In the genomic region with DNA sequence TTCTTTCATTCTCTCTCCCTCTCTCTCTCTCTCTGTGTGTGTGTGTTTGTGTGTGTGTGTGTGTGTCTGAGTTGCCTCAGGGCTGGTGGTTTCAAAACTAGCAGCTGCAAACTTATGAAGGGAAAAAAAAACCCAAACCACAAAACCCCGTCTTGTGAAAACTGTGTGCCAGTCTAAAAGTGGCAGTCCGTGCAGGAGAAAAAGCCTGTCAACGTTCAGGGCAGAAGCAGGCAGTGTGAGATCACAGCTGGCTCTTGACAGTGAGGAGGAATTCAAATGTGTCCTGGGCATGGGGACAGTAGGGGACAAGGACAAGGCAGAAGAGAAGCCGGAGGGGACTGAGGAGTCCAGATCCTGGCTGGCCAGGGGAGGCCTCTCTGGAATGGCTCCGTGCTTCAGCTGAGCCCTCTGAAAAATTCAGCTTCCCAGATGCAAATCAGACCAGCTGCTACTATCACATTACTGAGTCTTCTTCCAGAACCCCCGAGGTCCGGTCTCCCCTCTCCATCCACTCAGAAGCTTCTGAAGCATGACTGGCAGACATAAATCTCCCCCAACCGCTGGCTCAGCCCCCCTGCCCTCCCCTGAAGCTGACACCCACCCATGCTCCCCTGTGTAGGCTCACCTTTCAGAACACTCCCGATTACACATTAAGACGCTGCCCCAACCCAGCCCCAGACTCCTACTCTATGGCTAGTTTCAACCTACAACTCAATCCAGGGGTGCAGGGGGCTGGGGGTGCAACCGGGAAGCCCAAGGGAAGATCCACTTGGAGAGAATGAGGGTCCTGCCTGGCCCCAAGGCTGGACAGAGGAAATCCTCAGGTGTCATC, we compare ENCODE assay signal across 8 cellular contexts. TPM values are rescaled to one million over a fixed set of nuclear protein-coding genes. Genes with fewer than 3 reads are reported as not detected.
A peak's percentile ranks its signal among the peaks of the same experiment; 100 is the strongest.
DNase-seq lines count a peak whose midpoint lies in the region; ATAC-seq, FAIRE-seq and TF ChIP-seq lines count a peak whose summit lies in the region.

No MANE protein-coding gene starts in this region.

- CTCF ChIA-PET in GM12878 (lab: Yijun Ruan, JAX): interaction anchor here (0.7 to 3.6 kb wide), 7 partner anchors 7 to 105 kb away, joined by 3 to 15 read pairs (median 5); no protein-coding TSS in a partner anchor
- CTCF ChIA-PET in RWPE1 (lab: Yijun Ruan, JAX): no interaction called here

- H3K27ac Mint-ChIP-seq in nephron: peak overlapping the region in 2 of 3 experiments; percentile 1 to 53

- no peak for TF ChIP-seq POLR2A in GM12878 (IDR thresholded peaks at IDR 0.05; ENCODE audit: low read depth, low read length)

- TF ChIP-seq CTCF in OCI-LY1 (IDR thresholded peaks at IDR 0.05; ENCODE audit: low read length) (no peak), GM12878 (IDR thresholded peaks at IDR 0.05 in 2 of 3, conservative IDR thresholded peaks at IDR 0.05 in 1 of 3; ENCODE audit: control insufficient read depth in 2 of 3, extremely low read depth in 1 of 3, insufficient read depth in 1 of 3, low read depth in 3 of 3, low read length in 3 of 3) (no peak), nephron (IDR thresholded peaks at IDR 0.05; ENCODE audit: unreplicated experiment in 3 of 3) (no peak), RWPE1 (conservative IDR thresholded peaks at IDR 0.05; ENCODE audit: low read depth) (no peak)

- RAD21 ChIA-PET in GM12878 (lab: Charles Lee; ENCODE audit: unreplicated experiment): interaction anchor here (1.3 to 1.9 kb wide), 8 partner anchors 8 to 105 kb away, joined by 4 to 8 read pairs (median 6); no protein-coding TSS in a partner anchor

- H3K9me3 ChIP-seq in OCI-LY1 (ENCODE audit: low read length) (no peaks in the 10 kb centered on the region), GM12878 (replicated peaks; ENCODE audit: control insufficient read depth, insufficient read depth, low read length) (no peaks in the 10 kb centered on the region)

- H3K9ac ChIP-seq in OCI-LY1 (ENCODE audit: low read length) (peak overlapping the region; percentile 76), GM12878 (ENCODE audit: control insufficient read depth, insufficient read depth, low read length) (peak overlapping the region; percentile 60)

- peak; percentile 43 to 85; a peak in 3 of 4 replicates for TF ChIP-seq EP300 in GM12878 (IDR thresholded peaks at IDR 0.05; ENCODE audit: borderline replicate concordance in 1 of 2, control insufficient read depth in 1 of 2, low read depth in 2 of 2, low read length in 2 of 2)

- SMC1A ChIA-PET in GM12878 (lab: Charles Lee; ENCODE audit: uncharacterized antibody, unreplicated experiment): interaction anchor here (0.7 to 17.6 kb wide), 9 partner anchors 9 to 255 kb away, joined by 3 to 263 read pairs (median 7); no protein-coding TSS in a partner anchor

- in situ Hi-C loops in GM12878 (cut with MboI): no loop called here

- peak; percentile 44 for ATAC-seq in GM18858 (IDR thresholded peaks at IDR 0.05; ENCODE audit: unreplicated experiment)
- peak; percentile 39 for ATAC-seq in HG02852 (IDR thresholded peaks at IDR 0.05; ENCODE audit: unreplicated experiment)
- peak; percentile 74 for ATAC-seq in GM12878

- H3F3A ChIP-seq in OCI-LY1 (ENCODE audit: insufficient read depth, low read length): no peaks in the 10 kb centered on the region; the same call in 1 of the 2 replicates

- H3K4me1 ChIP-seq in OCI-LY1 (ENCODE audit: insufficient read depth, low read length, severe bottlenecking) (peaks cover 100% of the 10 kb centered on the region), GM12878 (ENCODE audit: control insufficient read depth, insufficient read depth, low read length) (peaks cover 90% of the 10 kb centered on the region)

- H3K4me3 Mint-ChIP-seq in nephron: no peak overlapping the region

- H3K4me2 ChIP-seq in OCI-LY1 (ENCODE audit: low read length) (peak overlapping the region; percentile 75), GM12878 (ENCODE audit: control insufficient read depth, insufficient read depth) (peak overlapping the region; percentile 79)

- FAIRE-seq in GM12878 (lab: Jason Lieb, UNC): no peak

- H3K27me3 Mint-ChIP-seq in nephron (ENCODE audit: low read depth): peaks cover 27% of the 10 kb centered on the region

- H3K4me3 ChIP-seq in OCI-LY1 (ENCODE audit: low read depth, low read length, poor library complexity, severe bottlenecking) (peak overlapping the region; percentile 40), GM12878 (peak overlapping the region; percentile 53; the same call in 1 of the 2 replicates)

- WGBS in GM12878 (ENCODE audit: insufficient coverage, insufficient replicate concordance, low lambda C conversion rate, missing lambda C conversion rate): 0% methylated on average over 11 of the region's 11 CpGs

- H2AFZ ChIP-seq in OCI-LY1 (ENCODE audit: low read length): no peak overlapping the region
- H2AFZ ChIP-seq in GM12878 (ENCODE audit: control insufficient read depth, low read depth, low read length): no peak overlapping the region

- H3K79me2 ChIP-seq in OCI-LY1 (ENCODE audit: insufficient read depth, low read length): peaks cover 25% of the 10 kb centered on the region
- H3K79me2 ChIP-seq in GM12878 (ENCODE audit: control insufficient read depth, insufficient read depth, low read length): peaks cover 83% of the 10 kb centered on the region

- intact Hi-C loops in GM12878 (cut with micrococcal nuclease; ENCODE audit: unreplicated experiment): no loop called here

- no peak for TF ChIP-seq RAD21 in GM12878 (IDR thresholded peaks at IDR 0.05; ENCODE audit: insufficient read depth, low read depth, low read length)

- H3K36me3 ChIP-seq in OCI-LY1 (ENCODE audit: insufficient read depth, low read length): peaks cover 14% of the 10 kb centered on the region; the same call in 1 of the 2 replicates
- H3K36me3 ChIP-seq in GM12878 (ENCODE audit: control insufficient read depth in 2 of 2, insufficient read depth in 2 of 2, low read length in 1 of 2): peaks cover 2% of the 10 kb centered on the region in 2 experiments; a peak in 2 of 4 replicates

- peak; percentile 89 for DNase-seq in GM12878 (ENCODE audit: low read depth, low spot score)
- no peak for DNase-seq in RWPE1 (ENCODE audit: low spot score)
- no peak for DNase-seq in retina
- no peak for DNase-seq in GM19238 (ENCODE audit: insufficient read length, low spot score)

- H3K27ac ChIP-seq in OCI-LY1 (ENCODE audit: low read depth, low read length, poor library complexity, severe bottlenecking) (peak overlapping the region; percentile 99), GM12878 (ENCODE audit: control insufficient read depth, insufficient read depth) (peak overlapping the region; percentile 79), RWPE1 (no peak overlapping the region)

- POLR2A ChIA-PET in GM12878 (lab: Charles Lee) (interaction anchor here (0.7 to 2.9 kb wide), 6 partner anchors 8 to 261 kb away, joined by 4 to 15 read pairs (median 4); a partner anchor contains a TSS), RWPE1 (lab: Yijun Ruan, JAX; ENCODE audit: low non-redundant PET) (no interaction called here)

- H3K9me2 ChIP-seq in OCI-LY1 (ENCODE audit: low read depth, low read length): no peaks in the 10 kb centered on the region

- H4K20me1 ChIP-seq in OCI-LY1 (ENCODE audit: insufficient read depth, low read length) (no peaks in the 10 kb centered on the region), GM12878 (ENCODE audit: control insufficient read depth, insufficient read depth) (no peaks in the 10 kb centered on the region)

- H3K36me3 Mint-ChIP-seq in nephron (ENCODE audit: low read depth): peaks cover 8% of the 10 kb centered on the region

- peaks cover 34% of the 10 kb centered on the region for H3K4me1 Mint-ChIP-seq in nephron

- no TSS peak for BruUV-seq in GM12878 (replicated peaks; lab: Mats Ljungman, UMichigan)

- H3K9me3 Mint-ChIP-seq in nephron: no peaks in the 10 kb centered on the region

- H3K27me3 ChIP-seq in OCI-LY1 (ENCODE audit: insufficient read depth, low read length) (no peaks in the 10 kb centered on the region), GM12878 (replicated peaks in 1 of 2; ENCODE audit: control insufficient read depth in 2 of 2, insufficient read depth in 2 of 2, low read length in 1 of 2) (no peaks in the 10 kb centered on the region)

TF ChIP-seq in GM12878, 131 proteins besides CTCF, POLR2A, EP300 and RAD21 (continues in another document):
- TF ChIP-seq EED (IDR thresholded peaks at IDR 0.05; ENCODE audit: low read depth) (peak; percentile 88), PAX5 (IDR thresholded peaks at IDR 0.05; ENCODE audit: borderline replicate concordance, low read depth, low read length) (0 out of 2 replicates have a peak, but pooled peaks have one; percentile 33), MXI1 (IDR thresholded peaks at IDR 0.05; ENCODE audit: low read depth, low read length) (0 out of 2 replicates have a peak, but pooled peaks have one; percentile 21), FOS (IDR thresholded peaks at IDR 0.05; ENCODE audit: borderline replicate concordance, extremely low read depth, insufficient read length) (no peak), MTA2 (IDR thresholded peaks at IDR 0.05; ENCODE audit: low read depth) (peak; percentile 69), NR2C1 (IDR thresholded peaks at IDR 0.05) (no peak), FOXM1 (IDR thresholded peaks at IDR 0.05; ENCODE audit: low read depth, low read length) (peak; percentile 63; the same call in 1 of the 2 replicates), TCF3 (IDR thresholded peaks at IDR 0.05; ENCODE audit: borderline replicate concordance, insufficient read depth, low read depth, low read length) (peak; percentile 83; the same call in 1 of the 2 replicates), STAT1 (conservative IDR thresholded peaks at IDR 0.05) (0 out of 2 replicates have a peak, but pooled peaks have one; percentile 22), ETV6 (conservative IDR thresholded peaks at IDR 0.05 in 1 of 2, IDR thresholded peaks at IDR 0.05 in 1 of 2; ENCODE audit: borderline replicate concordance in 1 of 2, low read depth in 1 of 2) (peak in 1 of 2 experiments; percentile 82; a peak in 2 of 4 replicates), SUZ12 (IDR thresholded peaks at IDR 0.05; ENCODE audit: unreplicated experiment) (no peak)

RNA-seq across cellular contexts. Expression of a gene that starts 32.0 kb away (rescaled TPM):
- 26.5 and 33.7 TPM in 2 replicates for total RNA-seq in GM12878 (2013; cell fraction: nucleolus; rRNA removed)
- total RNA-seq in GM12878 (2014; rRNA removed) (37.7 and 38.5 TPM in 2 replicates), GM12878 (2014; rRNA removed; fragmentation: Illumina TruSeq; extraction: Trizol) (35.7 and 37.6 TPM in 2 replicates), GM12878 (2021) (50.6 and 53.3 TPM in 2 replicates)
- polyA plus RNA-seq in GM12878 (2011; ENCODE audit: low read depth): 8.6 TPM
- polyA plus RNA-seq in GM12878 (2011; rRNA removed) (24.7 and 38.0 TPM in 2 replicates), GM12878 (2014; fragmentation: Illumina TruSeq; extraction: Trizol) (37.9 and 46.3 TPM in 2 replicates), GM12878 (2014; fragmentation: Nextera tagmentation; extraction: Ambion mirVana) (10 to 100 TPM; 12.5 to 15.8 TPM), GM12878 (2014; rRNA removed) (58.8 and 61.9 TPM in 2 replicates), GM12878 (2016; fragmentation: Nextera tagmentation; extraction: Ambion mirVana) (10 to 100 TPM; 39.1 to 44.8 TPM)
- 21.8 and 39.8 TPM in 2 replicates for polyA plus RNA-seq in GM12878 (2011; cell fraction: cytosol; rRNA removed)
- polyA plus RNA-seq in GM12878 (2011; cell fraction: nucleus; rRNA removed): 20.0 and 24.1 TPM in 2 replicates
- 28.8 and 36.2 TPM in 2 replicates for polyA plus RNA-seq in GM12878 (2012)
- 65.9 and 70.0 TPM in 2 replicates for polyA minus RNA-seq in GM12878 (2011; rRNA and poly(A)+ RNA removed)
- 19.4 and 27.8 TPM in 2 replicates for polyA minus RNA-seq in GM12878 (2011; cell fraction: cytosol; rRNA and poly(A)+ RNA removed)
- 12.7 and 34.6 TPM in 2 replicates for polyA minus RNA-seq in GM12878 (2011; cell fraction: nucleus; rRNA and poly(A)+ RNA removed)
